10 cellular contexts compared by ENCODE assay signal in the genomic region with DNA sequence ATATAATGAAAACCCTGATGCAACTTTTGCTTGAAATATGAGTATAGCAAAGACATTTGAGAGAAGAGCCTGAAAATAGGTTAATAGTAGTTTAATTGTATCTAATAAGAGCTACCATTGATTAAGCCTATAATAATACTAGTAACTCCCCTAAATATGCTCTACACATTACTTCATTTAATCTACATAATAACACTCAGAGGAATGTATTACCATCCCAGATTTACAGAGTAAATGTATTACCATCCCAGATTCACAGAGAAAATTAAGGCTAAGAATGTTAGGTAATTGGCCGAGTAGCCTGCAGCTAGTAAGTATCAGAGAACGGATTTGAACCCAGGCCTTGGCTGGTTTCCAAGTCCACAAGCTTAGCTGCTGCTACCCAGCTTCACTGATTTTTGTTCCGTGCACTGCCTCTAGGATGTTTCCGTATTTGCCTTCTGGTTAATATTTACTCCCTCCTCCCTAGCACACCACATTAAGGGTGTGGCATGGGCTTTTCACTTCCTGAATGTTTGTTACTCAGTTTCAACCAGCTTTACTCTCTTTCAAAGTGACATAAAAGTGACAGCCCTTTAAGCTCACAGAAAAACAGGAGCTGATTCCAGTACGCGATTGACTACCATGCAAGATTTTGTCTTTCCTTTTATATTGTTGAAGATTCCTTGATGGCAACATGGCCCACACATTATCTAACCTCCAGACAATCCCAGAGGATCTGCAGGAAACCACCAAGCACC. TPM values are rescaled to one million over a fixed set of nuclear protein-coding genes. Genes with fewer than 3 reads are reported as not detected.
DNase-seq lines count a peak whose midpoint lies in the region; ATAC-seq and TF ChIP-seq lines count a peak whose summit lies in the region.
"Had no signal": no experiment of that assay in that cellular context is flagged by ENCODE, and none has a peak within 500 bp of the region (broad histone marks: within the 10 kb centered on the region; RNA-seq: fewer than 3 reads in every experiment).

No MANE protein-coding gene starts in this region.

- H3K4me2 ChIP-seq in OCI-LY3 (ENCODE audit: low read length), result peak overlapping the region; percentile 51

- no peak for TF ChIP-seq CTCF in OCI-LY3 (IDR thresholded peaks at IDR 0.05; ENCODE audit: low read depth, low read length)
- TF ChIP-seq CTCF in prostate gland (IDR thresholded peaks at IDR 0.05), result no peak

- H3K4me1 ChIP-seq in OCI-LY3 (ENCODE audit: low read length) (peaks cover 22% of the 10 kb centered on the region), prostate gland (replicated peaks) (no peaks in the 10 kb centered on the region)

- H3K9ac ChIP-seq in OCI-LY3 (ENCODE audit: low read length), result no peak overlapping the region

- TF ChIP-seq POLR2A in prostate gland (IDR thresholded peaks at IDR 0.05), result no peak

- no peak overlapping the region for H3K27ac ChIP-seq in OCI-LY3 (ENCODE audit: low read length)
- H3K27ac ChIP-seq in prostate gland, result no peak overlapping the region

- no peaks in the 10 kb centered on the region for H3K27me3 ChIP-seq in OCI-LY3 (ENCODE audit: low read depth, low read length)
- H3K27me3 ChIP-seq in prostate gland (replicated peaks; ENCODE audit: insufficient read depth), result no peaks in the 10 kb centered on the region

- no peaks in the 10 kb centered on the region for H3K36me3 ChIP-seq in OCI-LY3 (replicated peaks; ENCODE audit: low read depth, low read length)
- no peaks in the 10 kb centered on the region for H3K36me3 ChIP-seq in prostate gland

- no peaks in the 10 kb centered on the region for H3K79me2 ChIP-seq in OCI-LY3 (ENCODE audit: low read length)

- H3K4me3 ChIP-seq in OCI-LY3 (ENCODE audit: low read length) (peak overlapping the region; percentile 19; the same call in 1 of the 2 replicates), prostate gland (no peak overlapping the region)

- H4K20me1 ChIP-seq in OCI-LY3 (ENCODE audit: insufficient read depth, low read length), result no peaks in the 10 kb centered on the region

- H3K9me3 ChIP-seq in OCI-LY3 (ENCODE audit: insufficient read depth, low read length), result no peaks in the 10 kb centered on the region
- no peaks in the 10 kb centered on the region for H3K9me3 ChIP-seq in prostate gland

- intact Hi-C loops in prostate gland (cut with DNase I), result no loop called here

- DNase-seq in DMS153 (lab: John Stamatoyannopoulos, UW) (peak; percentile 77), DMS153 treated with DMSO at 0.1 percent for 48 hours (lab: John Stamatoyannopoulos, UW; ENCODE audit: unreplicated experiment) (no peak), prostate gland (ENCODE audit: low spot score) (peak; percentile 19), DMS114 treated with DMSO at 0.1 percent for 48 hours (lab: John Stamatoyannopoulos, UW; ENCODE audit: unreplicated experiment) (no peak), NCI-H2227 (lab: John Stamatoyannopoulos, UW; ENCODE audit: unreplicated experiment) (no peak), DMS79 treated with DMSO at 0.1 percent for 48 hours (lab: John Stamatoyannopoulos, UW) (no peak)
- DNase-seq: activated CD8-positive, alpha-beta memory T cell treated with anti-CD3 and anti-CD28 coated beads, Interleukin-2, amount 10 ng/mL, durations not matched to agents 7 days and 5 days; stimulated activated CD4-positive, alpha-beta T cell treated with anti-CD3 and anti-CD28 coated beads, Interleukin-1b, Interleukin-23, amount 100 ng/mL, for 48 hours had no signal

- 80% methylated on average over 6 of the region's 6 CpGs for WGBS in prostate gland

- peak; percentile 69 for ATAC-seq in HG02798 (IDR thresholded peaks at IDR 0.05; ENCODE audit: poor library complexity, unreplicated experiment)
- ATAC-seq: activated CD8-positive, alpha-beta memory T cell treated with anti-CD3 and anti-CD28 coated beads, Interleukin-2, amount 10 ng/mL, durations not matched to agents 7 days and 5 days had no signal

- H2AFZ ChIP-seq in OCI-LY3 (ENCODE audit: low read depth, low read length), result no peak overlapping the region

RNA-seq across cellular contexts. Expression of gene TOX3, which starts 26.6 kb away (rescaled TPM):
- 1 to 10 TPM in 1 of 2 donors, under 1 TPM in 1; 0.57 to 1.7 TPM for total RNA-seq in prostate gland
- total RNA-seq: activated CD8-positive, alpha-beta memory T cell treated with anti-CD3 and anti-CD28 coated beads, Interleukin-2, amount 10 ng/mL, durations not matched to agents 7 days and 5 days had no signal

Comparison
In these comparisons a context has a peak if more than half of its experiments do, and no peak if none do; other contexts are left out.
1. DNase-seq: peak in DMS153 (single experiment) and prostate gland (single experiment); none in DMS153 treated with DMSO at 0.1 percent for 48 hours (single experiment), DMS114 treated with DMSO at 0.1 percent for 48 hours (single experiment), NCI-H2227 (single experiment) and DMS79 treated with DMSO at 0.1 percent for 48 hours (single experiment).